ENCODE assay signal across 8 cellular contexts in genomic region chr13:113491982-113492381, GRCh38. TPM values are rescaled to one million over a fixed set of nuclear protein-coding genes. Genes with fewer than 3 reads are reported as not detected.
DNase-seq lines count a peak whose midpoint lies in the region; ATAC-seq and TF ChIP-seq lines count a peak whose summit lies in the region.

No MANE protein-coding gene starts in this region.

- peaks cover 23% of the 10 kb centered on the region for H3F3A ChIP-seq in SK-N-SH (replicated peaks; ENCODE audit: insufficient read depth)

- H3K27me3 Mint-ChIP-seq in activated T-helper 2 cell treated with anti-CD3 and anti-CD28 coated beads, Interferon-gamma antibody, Interleukin-2, Interleukin-4, amounts not matched to agents 10 μg/mL and 5 μg/mL and 100 μg/mL, durations not matched to agents 14 hours and 24 hours and 36 hours (ENCODE audit: low read depth) = no peaks in the 10 kb centered on the region
- H3K27me3 Mint-ChIP-seq in stimulated activated naive B cell treated with anti-CD40 and anti-IgM and Interleukin-4, amounts not matched to agents 10 μg/mL and 1 μg/mL and 100 μg/mL, for 72 hours = no peaks in the 10 kb centered on the region

- peak overlapping the region; percentile 95 for H3K9ac ChIP-seq in SK-N-SH
- H3K9ac ChIP-seq in iPS-18a (ENCODE audit: low read length) = peak overlapping the region; percentile 67

- peaks cover 55% of the 10 kb centered on the region for H3K4me1 Mint-ChIP-seq in activated T-helper 2 cell treated with anti-CD3 and anti-CD28 coated beads, Interferon-gamma antibody, Interleukin-2, Interleukin-4, amounts not matched to agents 10 μg/mL and 5 μg/mL and 100 μg/mL, durations not matched to agents 14 hours and 24 hours and 36 hours (ENCODE audit: low read depth)
- H3K4me1 Mint-ChIP-seq in stimulated activated naive B cell treated with anti-CD40 and anti-IgM and Interleukin-4, amounts not matched to agents 10 μg/mL and 1 μg/mL and 100 μg/mL, for 72 hours = peaks cover 31 to 53% of the 10 kb centered on the region in 2 donors

- TF ChIP-seq CTCF in SK-N-SH (IDR thresholded peaks at IDR 0.05) = no peak

- H3K27me3 ChIP-seq in SK-N-SH (ENCODE audit: insufficient read depth) = no peaks in the 10 kb centered on the region
- H3K27me3 ChIP-seq in iPS-18a (ENCODE audit: control insufficient read depth, insufficient read depth, low read length) = no peaks in the 10 kb centered on the region

- no peak overlapping the region for H2AFZ ChIP-seq in SK-N-SH (ENCODE audit: low read depth)

- peak overlapping the region; percentile 84 to 87; a peak in 3 of 4 replicates for H3K27ac ChIP-seq in SK-N-SH (ENCODE audit: low read depth in 2 of 2, low read length in 1 of 2)
- no peak overlapping the region for H3K27ac ChIP-seq in iPS-18a (ENCODE audit: low read length)

- H3K4me2 ChIP-seq in SK-N-SH = peak overlapping the region; percentile 92

- TF ChIP-seq EP300 in SK-N-SH (IDR thresholded peaks at IDR 0.05; ENCODE audit: borderline replicate concordance in 1 of 2, low read depth in 1 of 2, low read length in 1 of 2) = no peak

- H3K27ac Mint-ChIP-seq in activated T-helper 2 cell treated with anti-CD3 and anti-CD28 coated beads, Interferon-gamma antibody, Interleukin-2, Interleukin-4, amounts not matched to agents 10 μg/mL and 5 μg/mL and 100 μg/mL, durations not matched to agents 14 hours and 24 hours and 36 hours = peak overlapping the region; percentile 72
- H3K27ac Mint-ChIP-seq in stimulated activated naive B cell treated with anti-CD40 and anti-IgM and Interleukin-4, amounts not matched to agents 10 μg/mL and 1 μg/mL and 100 μg/mL, for 72 hours = peak overlapping the region; percentile 91

- WGBS in SK-N-SH (ENCODE audit: low lambda C conversion rate) = 53% methylated on average over 9 of the region's 9 CpGs

- no peak for ATAC-seq in SK-N-SH treated with all-trans-retinoic acid at 6 μM for 48 hours
- ATAC-seq in stimulated activated naive B cell treated with anti-CD40 and anti-IgM and Interleukin-4, amounts not matched to agents 10 μg/mL and 1 μg/mL and 100 μg/mL, for 72 hours (replicated peaks) = no peak

- intact Hi-C loops in activated T-helper 2 cell treated with anti-CD3 and anti-CD28 coated beads, Interferon-gamma antibody, Interleukin-2, Interleukin-4, amounts not matched to agents 10 μg/mL and 5 μg/mL and 100 μg/mL, durations not matched to agents 14 hours and 24 hours and 36 hours (cut with micrococcal nuclease) = loop anchor here (2.0 kb wide), 2 partner anchors 93 to 195 kb away; partner anchors contain the start of genes LAMP1 and TFDP1

- H3K9me3 Mint-ChIP-seq in activated T-helper 2 cell treated with anti-CD3 and anti-CD28 coated beads, Interferon-gamma antibody, Interleukin-2, Interleukin-4, amounts not matched to agents 10 μg/mL and 5 μg/mL and 100 μg/mL, durations not matched to agents 14 hours and 24 hours and 36 hours = no peaks in the 10 kb centered on the region
- H3K9me3 Mint-ChIP-seq in stimulated activated naive B cell treated with anti-CD40 and anti-IgM and Interleukin-4, amounts not matched to agents 10 μg/mL and 1 μg/mL and 100 μg/mL, for 72 hours = no peaks in the 10 kb centered on the region

- peaks cover 37% of the 10 kb centered on the region for H3K36me3 Mint-ChIP-seq in activated T-helper 2 cell treated with anti-CD3 and anti-CD28 coated beads, Interferon-gamma antibody, Interleukin-2, Interleukin-4, amounts not matched to agents 10 μg/mL and 5 μg/mL and 100 μg/mL, durations not matched to agents 14 hours and 24 hours and 36 hours (ENCODE audit: low read depth)
- peaks cover 8 to 27% of the 10 kb centered on the region in 2 donors for H3K36me3 Mint-ChIP-seq in stimulated activated naive B cell treated with anti-CD40 and anti-IgM and Interleukin-4, amounts not matched to agents 10 μg/mL and 1 μg/mL and 100 μg/mL, for 72 hours

- peaks cover 57% of the 10 kb centered on the region for H4K20me1 ChIP-seq in SK-N-SH (ENCODE audit: insufficient read depth)

- POLR2A ChIA-PET in SK-N-SH (lab: Yijun Ruan, JAX) = no interaction called here

- H3K9me3 ChIP-seq in SK-N-SH = no peaks in the 10 kb centered on the region
- H3K9me3 ChIP-seq in iPS-18a (ENCODE audit: control insufficient read depth, low read depth, low read length) = no peaks in the 10 kb centered on the region

- TF ChIP-seq RAD21 in SK-N-SH (IDR thresholded peaks at IDR 0.05; ENCODE audit: low read length) = no peak

- DNase-seq in SK-N-SH = no peak
- no peak for DNase-seq in activated T-helper 2 cell treated with anti-CD3 and anti-CD28 coated beads, Interferon-gamma antibody, Interleukin-2, Interleukin-4, amounts not matched to agents 10 μg/mL and 5 μg/mL and 100 μg/mL, durations not matched to agents 14 hours and 24 hours and 36 hours (ENCODE audit: low spot score)
- DNase-seq in stimulated activated naive B cell treated with anti-CD40 and anti-IgM and Interleukin-4, amounts not matched to agents 10 μg/mL and 1 μg/mL and 100 μg/mL, for 72 hours = no peak
- no peak for DNase-seq in iPS-NIHi11 (ENCODE audit: low spot score)
- DNase-seq in NCI-H510A (lab: John Stamatoyannopoulos, UW) = no peak
- DNase-seq in activated CD4-positive, CD25-positive, alpha-beta regulatory T cell treated with anti-CD3 and anti-CD28 coated beads, Interleukin-2, amount 50 U/mL, for 72 hours = no peak

- H3K4me3 ChIP-seq in SK-N-SH (ENCODE audit: low read depth in 2 of 2, low read length in 1 of 2) (peak overlapping the region; percentile 65 to 83), iPS-18a (ENCODE audit: low read length) (peak overlapping the region; percentile 67)

- H3K36me3 ChIP-seq in SK-N-SH (replicated peaks in 1 of 2; ENCODE audit: control insufficient read depth in 1 of 2, insufficient read depth in 2 of 2, low read length in 1 of 2) (peaks cover 23 to 30% of the 10 kb centered on the region in 2 experiments), iPS-18a (ENCODE audit: control insufficient read depth, low read depth, low read length) (peaks cover 7% of the 10 kb centered on the region)

- peaks cover 92% of the 10 kb centered on the region for H3K79me2 ChIP-seq in SK-N-SH (ENCODE audit: insufficient read depth)

- H3K4me3 Mint-ChIP-seq in activated T-helper 2 cell treated with anti-CD3 and anti-CD28 coated beads, Interferon-gamma antibody, Interleukin-2, Interleukin-4, amounts not matched to agents 10 μg/mL and 5 μg/mL and 100 μg/mL, durations not matched to agents 14 hours and 24 hours and 36 hours (ENCODE audit: low read depth) = peak overlapping the region; percentile 81
- peak overlapping the region; percentile 90 to 94 for H3K4me3 Mint-ChIP-seq in stimulated activated naive B cell treated with anti-CD40 and anti-IgM and Interleukin-4, amounts not matched to agents 10 μg/mL and 1 μg/mL and 100 μg/mL, for 72 hours

- CTCF ChIA-PET in SK-N-SH (lab: Yijun Ruan, JAX) = interaction anchor here (4.2 to 6.5 kb wide), 2 partner anchors 34 to 70 kb away, joined by 22 to 41 read pairs; no protein-coding TSS in a partner anchor

- H3K4me1 ChIP-seq in SK-N-SH (ENCODE audit: control insufficient read depth in 1 of 2, insufficient read depth in 2 of 2, low read depth in 1 of 2, low read length in 1 of 2) (peaks cover 24 to 39% of the 10 kb centered on the region in 2 experiments; a peak in 3 of 4 replicates), iPS-18a (ENCODE audit: control insufficient read depth, low read depth, low read length) (peaks cover 27% of the 10 kb centered on the region)

- no peaks in the 10 kb centered on the region for H3K9me2 ChIP-seq in SK-N-SH

TF ChIP-seq in SK-N-SH, 30 proteins besides CTCF, POLR2A, EP300 and RAD21 (continues in another document):
- TF ChIP-seq RCOR1 (IDR thresholded peaks at IDR 0.05; ENCODE audit: low read length) = no peak

TF ChIP-seq in SK-N-SH treated with all-trans-retinoic acid at 6 μM for 48 hours, 23 proteins besides CTCF, POLR2A, EP300 and RAD21 (continues in another document):
- TF ChIP-seq TCF4 (CRISPR knock-in tag; IDR thresholded peaks at IDR 0.05; ENCODE audit: borderline replicate concordance) (no peak), CSRNP3 (CRISPR knock-in tag; IDR thresholded peaks at IDR 0.05) (no peak)
- TF ChIP-seq, protein P1, sequence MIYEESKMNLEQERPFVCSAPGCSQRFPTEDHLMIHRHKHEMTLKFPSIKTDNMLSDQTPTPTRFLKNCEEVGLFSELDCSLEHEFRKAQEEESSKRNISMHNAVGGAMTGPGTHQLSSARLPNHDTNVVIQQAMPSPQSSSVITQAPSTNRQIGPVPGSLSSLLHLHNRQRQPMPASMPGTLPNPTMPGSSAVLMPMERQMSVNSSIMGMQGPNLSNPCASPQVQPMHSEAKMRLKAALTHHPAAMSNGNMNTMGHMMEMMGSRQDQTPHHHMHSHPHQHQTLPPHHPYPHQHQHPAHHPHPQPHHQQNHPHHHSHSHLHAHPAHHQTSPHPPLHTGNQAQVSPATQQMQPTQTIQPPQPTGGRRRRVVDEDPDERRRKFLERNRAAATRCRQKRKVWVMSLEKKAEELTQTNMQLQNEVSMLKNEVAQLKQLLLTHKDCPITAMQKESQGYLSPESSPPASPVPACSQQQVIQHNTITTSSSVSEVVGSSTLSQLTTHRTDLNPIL (CRISPR knock-in tag; IDR thresholded peaks at IDR 0.05; ENCODE audit: low read depth) = no peak

RNA-seq across cellular contexts. Expression of gene DCUN1D2, which starts 1.5 kb away (rescaled TPM):
- polyA plus RNA-seq in SK-N-SH (2012; rRNA removed) = 11.0 and 13.0 TPM in 2 replicates
- 7.2 and 7.4 TPM in 2 replicates for polyA plus RNA-seq in SK-N-SH (2012; cell fraction: cytosol; rRNA removed)
- polyA plus RNA-seq in SK-N-SH (2012; cell fraction: nucleus; rRNA removed) = 58.3 and 68.7 TPM in 2 replicates
- 22.2 and 25.5 TPM in 2 replicates for total RNA-seq in activated T-helper 2 cell treated with anti-CD3 and anti-CD28 coated beads, Interferon-gamma antibody, Interleukin-2, Interleukin-4, amounts not matched to agents 10 μg/mL and 5 μg/mL and 100 μg/mL, durations not matched to agents 14 hours and 24 hours and 36 hours

RNA-seq across cellular contexts. Expression of gene ADPRHL1, which starts 38.7 kb away (rescaled TPM):
- 1.0 and 1.2 TPM in 2 replicates for polyA plus RNA-seq in SK-N-SH (2012; rRNA removed)
- 0.64 and 0.81 TPM in 2 replicates for polyA plus RNA-seq in SK-N-SH (2012; cell fraction: cytosol; rRNA removed)
- 4.6 and 4.9 TPM in 2 replicates for polyA plus RNA-seq in SK-N-SH (2012; cell fraction: nucleus; rRNA removed)
- 0.64 TPM in 2 replicates for total RNA-seq in activated T-helper 2 cell treated with anti-CD3 and anti-CD28 coated beads, Interferon-gamma antibody, Interleukin-2, Interleukin-4, amounts not matched to agents 10 μg/mL and 5 μg/mL and 100 μg/mL, durations not matched to agents 14 hours and 24 hours and 36 hours
